Comparison of ENCODE assay signal across 8 cellular contexts in the genomic region with DNA sequence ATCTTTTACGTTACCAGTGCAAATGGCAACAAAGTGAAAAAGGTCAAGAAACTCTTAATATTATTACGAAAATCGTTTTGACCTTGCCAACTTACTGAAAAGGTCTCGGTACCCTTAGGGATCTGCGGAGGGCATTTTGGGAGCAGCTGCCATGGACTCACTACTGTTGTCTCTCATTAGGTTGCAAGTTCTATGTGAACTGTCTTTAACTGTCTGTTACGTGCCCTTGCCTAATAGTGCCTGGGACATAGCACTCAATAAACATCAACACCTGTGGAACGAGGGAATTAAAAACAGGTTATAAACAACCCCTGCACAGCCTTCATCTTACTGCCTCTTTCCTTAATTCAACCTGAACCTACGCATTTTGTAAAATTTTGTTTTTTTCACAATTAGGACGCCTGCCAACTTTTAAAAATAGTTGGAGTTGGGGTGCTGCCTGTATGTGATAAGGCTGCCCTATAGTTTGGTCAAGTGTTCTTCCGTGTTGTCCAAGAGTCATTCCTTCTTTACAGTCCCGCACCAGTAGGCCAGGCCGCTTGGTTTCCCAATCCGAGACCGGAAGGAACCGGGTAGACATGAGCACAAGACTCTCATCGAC. TPM values are rescaled to one million over a fixed set of nuclear protein-coding genes. Genes with fewer than 3 reads are reported as not detected.
DNase-seq lines count a peak whose midpoint lies in the region; ATAC-seq and TF ChIP-seq lines count a peak whose summit lies in the region.

No MANE protein-coding gene starts in this region.

- no peaks in the 10 kb centered on the region for H3K27me3 ChIP-seq in rectal smooth muscle tissue (ENCODE audit: control insufficient read depth, insufficient read depth, low read length)

- peak overlapping the region; percentile 74 for H3K4me3 ChIP-seq in rectal smooth muscle tissue (ENCODE audit: low read length)

- H3K9me3 Mint-ChIP-seq in T-helper 1 cell treated with Interleukin-12 subunit alpha and Interleukin-12 subunit beta and Interleukin-4 antibody, amounts not matched to agents 30 μg/mL and 1 μg/mL, for 36 hours: no peaks in the 10 kb centered on the region
- H3K9me3 Mint-ChIP-seq in glutamatergic neuron (ENCODE audit: unreplicated experiment): peaks cover 5% of the 10 kb centered on the region

- TF ChIP-seq CTCF in glutamatergic neuron (IDR thresholded peaks at IDR 0.05; ENCODE audit: partially characterized antibody, unreplicated experiment): no peak

- peaks cover 19% of the 10 kb centered on the region for H3K4me1 ChIP-seq in rectal smooth muscle tissue (ENCODE audit: control insufficient read depth, insufficient read depth, low read length)

- no peaks in the 10 kb centered on the region for H3K27me3 Mint-ChIP-seq in T-helper 1 cell treated with Interleukin-12 subunit alpha and Interleukin-12 subunit beta and Interleukin-4 antibody, amounts not matched to agents 30 μg/mL and 1 μg/mL, for 36 hours (ENCODE audit: low read depth)
- H3K27me3 Mint-ChIP-seq in T-helper 17 cell (no peaks in the 10 kb centered on the region), glutamatergic neuron (ENCODE audit: unreplicated experiment) (peaks cover 3% of the 10 kb centered on the region)

- peaks cover 32% of the 10 kb centered on the region for H3K4me1 Mint-ChIP-seq in T-helper 1 cell treated with Interleukin-12 subunit alpha and Interleukin-12 subunit beta and Interleukin-4 antibody, amounts not matched to agents 30 μg/mL and 1 μg/mL, for 36 hours (ENCODE audit: low read depth)
- H3K4me1 Mint-ChIP-seq in T-helper 17 cell (peaks cover 25% of the 10 kb centered on the region), glutamatergic neuron (ENCODE audit: low read depth, unreplicated experiment) (peaks cover 16% of the 10 kb centered on the region)

- H3K4me3 Mint-ChIP-seq in T-helper 1 cell treated with Interleukin-12 subunit alpha and Interleukin-12 subunit beta and Interleukin-4 antibody, amounts not matched to agents 30 μg/mL and 1 μg/mL, for 36 hours: peak overlapping the region; percentile 95
- H3K4me3 Mint-ChIP-seq in T-helper 17 cell: peak overlapping the region; percentile 98
- peak overlapping the region; percentile 95 for H3K4me3 Mint-ChIP-seq in glutamatergic neuron (ENCODE audit: unreplicated experiment)

- DNase-seq in T-helper 1 cell: no peak
- DNase-seq in T-helper 17 cell: no peak
- DNase-seq in glutamatergic neuron: no peak
- DNase-seq in foreskin melanocyte: no peak
- DNase-seq in GM03348 (ENCODE audit: low spot score): no peak

- H3K27ac ChIP-seq in rectal smooth muscle tissue (ENCODE audit: low read depth, low read length): peak overlapping the region; percentile 99

- peak overlapping the region; percentile 98 for H3K9ac ChIP-seq in rectal smooth muscle tissue (ENCODE audit: low read length)

- peak overlapping the region; percentile 99 for H3K27ac Mint-ChIP-seq in T-helper 1 cell treated with Interleukin-12 subunit alpha and Interleukin-12 subunit beta and Interleukin-4 antibody, amounts not matched to agents 30 μg/mL and 1 μg/mL, for 36 hours
- H3K27ac Mint-ChIP-seq in T-helper 17 cell: peak overlapping the region; percentile 99
- H3K27ac Mint-ChIP-seq in glutamatergic neuron (ENCODE audit: unreplicated experiment): peak overlapping the region; percentile 99

- H3K36me3 Mint-ChIP-seq in T-helper 1 cell treated with Interleukin-12 subunit alpha and Interleukin-12 subunit beta and Interleukin-4 antibody, amounts not matched to agents 30 μg/mL and 1 μg/mL, for 36 hours (ENCODE audit: low read depth): peaks cover 2% of the 10 kb centered on the region
- H3K36me3 Mint-ChIP-seq in T-helper 17 cell (ENCODE audit: low read depth) (peaks cover 5% of the 10 kb centered on the region), glutamatergic neuron (ENCODE audit: unreplicated experiment) (no peaks in the 10 kb centered on the region)

- H3K9me3 ChIP-seq in T-helper 17 cell (ENCODE audit: control insufficient read depth, low read length, poor library complexity, severe bottlenecking): no peaks in the 10 kb centered on the region

- peak; percentile 11 for ATAC-seq in HG02981 (IDR thresholded peaks at IDR 0.05; ENCODE audit: unreplicated experiment)
- ATAC-seq in T-helper 17 cell: no peak

- no peaks in the 10 kb centered on the region for H3K36me3 ChIP-seq in rectal smooth muscle tissue (ENCODE audit: control insufficient read depth, insufficient read depth, low read length)

RNA-seq across cellular contexts. Expression of gene SREK1, which starts 0.5 kb away (rescaled TPM):
- total RNA-seq in T-helper 17 cell: 100 to 1,000 TPM; 151 to 154 TPM
- total RNA-seq in glutamatergic neuron (ENCODE audit: unreplicated experiment): 78.4 TPM
